In the genomic region with DNA sequence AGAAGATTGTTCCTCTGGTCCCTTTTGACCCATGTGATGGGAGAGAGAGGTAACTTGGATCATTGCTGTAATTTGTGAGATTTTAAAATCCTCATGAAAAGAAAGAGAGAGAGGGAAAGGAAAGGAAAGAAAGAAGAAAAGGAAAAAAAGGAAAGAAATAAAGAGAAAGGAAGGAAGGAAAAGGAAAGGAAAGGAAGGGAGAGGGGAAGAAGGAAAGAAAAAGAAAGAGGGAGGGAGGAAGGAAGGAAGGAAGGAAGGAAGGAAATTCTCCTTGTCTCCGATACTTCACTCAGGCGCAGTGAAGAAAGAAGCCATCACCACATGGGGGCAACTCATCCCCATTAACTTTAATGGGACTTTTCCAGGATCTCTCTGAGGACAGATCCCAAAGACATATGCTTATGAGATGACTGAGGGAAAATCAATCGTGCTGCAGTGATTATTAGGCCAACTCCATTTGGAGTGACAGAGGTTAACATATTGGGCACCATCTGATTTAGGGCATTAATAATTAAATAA, we compare ENCODE assay signal across 15 cellular contexts.
"Had no signal": no experiment of that assay in that cellular context is flagged by ENCODE, and none has a peak within 500 bp of the region (broad histone marks: within the 10 kb centered on the region; RNA-seq: fewer than 3 reads in every experiment).

No MANE protein-coding gene starts in this region.

- FAIRE-seq: endothelial cell of umbilical vein had no signal

- DNase-seq: activated CD4-positive, alpha-beta T cell treated with anti-CD3 and anti-CD28 coated beads for 4 hours; activated CD8-positive, alpha-beta T cell treated with anti-CD3 and anti-CD28 coated beads for 36 hours; activated effector memory CD4-positive, alpha-beta T cell treated with anti-CD3 and anti-CD28 coated beads, Interleukin-2, amount 50 U/mL, for 16 hours; activated T-cell treated with anti-CD3 and anti-CD28 coated beads, Interleukin-2, amount 50 U/mL, for 48 hours; central memory CD4-positive, alpha-beta T cell; colonic mucosa; esophagus squamous epithelium; immature natural killer cell; mesendoderm; nucleus accumbens; posterior cingulate gyrus; retina had no signal

- H3K27me3 ChIP-seq: body of pancreas, colonic mucosa had no signal

- H3K4me1 ChIP-seq: colonic mucosa, esophagus squamous epithelium had no signal

- H3K27ac ChIP-seq: body of pancreas, colonic mucosa, esophagus squamous epithelium, thoracic aorta had no signal

- H3K4me3 ChIP-seq: body of pancreas, colonic mucosa, esophagus squamous epithelium, thoracic aorta had no signal

- H3K9me3 ChIP-seq: body of pancreas, colonic mucosa, esophagus squamous epithelium, thoracic aorta had no signal

- H3K36me3 ChIP-seq: colonic mucosa, esophagus squamous epithelium, thoracic aorta had no signal
